ENCODE assay signal across 1 cellular context in the genomic region with DNA sequence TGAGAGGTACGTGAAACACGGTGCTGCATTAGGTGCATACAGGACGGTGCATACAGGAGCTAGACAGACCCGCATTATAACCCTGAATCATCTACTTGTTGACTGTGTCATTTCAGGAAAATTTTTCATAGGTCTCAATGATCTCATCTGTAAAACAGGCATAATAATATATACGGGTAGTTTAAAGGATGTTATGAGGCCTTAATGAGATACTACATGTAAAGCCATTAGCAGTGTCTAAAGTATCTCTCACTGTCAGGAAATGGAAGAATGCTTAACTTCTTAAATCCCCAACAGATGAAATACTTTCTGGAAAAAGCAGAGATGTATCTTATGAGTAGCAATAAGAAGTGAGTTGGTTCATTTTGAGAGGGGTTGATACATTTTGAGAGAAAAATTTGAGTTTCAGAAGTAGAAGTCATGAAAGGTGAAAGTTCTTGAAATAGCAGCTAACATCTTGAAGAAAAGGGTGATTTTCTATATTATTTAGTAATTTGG.
TF ChIP-seq lines count a peak whose summit lies in the region.

No MANE protein-coding gene starts in this region.

TF ChIP-seq in SK-N-SH, 30 proteins besides CTCF, POLR2A, EP300 and RAD21 (continued from another document):
- TF ChIP-seq, protein P1, sequence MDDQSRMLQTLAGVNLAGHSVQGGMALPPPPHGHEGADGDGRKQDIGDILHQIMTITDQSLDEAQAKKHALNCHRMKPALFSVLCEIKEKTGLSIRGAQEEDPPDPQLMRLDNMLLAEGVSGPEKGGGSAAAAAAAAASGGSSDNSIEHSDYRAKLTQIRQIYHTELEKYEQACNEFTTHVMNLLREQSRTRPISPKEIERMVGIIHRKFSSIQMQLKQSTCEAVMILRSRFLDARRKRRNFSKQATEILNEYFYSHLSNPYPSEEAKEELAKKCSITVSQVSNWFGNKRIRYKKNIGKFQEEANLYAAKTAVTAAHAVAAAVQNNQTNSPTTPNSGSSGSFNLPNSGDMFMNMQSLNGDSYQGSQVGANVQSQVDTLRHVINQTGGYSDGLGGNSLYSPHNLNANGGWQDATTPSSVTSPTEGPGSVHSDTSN (IDR thresholded peaks at IDR 0.05), result no peak
- TF ChIP-seq TCF12 (IDR thresholded peaks at IDR 0.05), result no peak
- no peak for TF ChIP-seq MEF2A (IDR thresholded peaks at IDR 0.05; ENCODE audit: borderline replicate concordance, low read depth)
